ENCODE assay signal across 24 cellular contexts in genomic region chr6:128724738-128725137, GRCh38.
"Had no signal": no experiment of that assay in that cellular context is flagged by ENCODE, and none has a peak within 500 bp of the region (broad histone marks: within the 10 kb centered on the region; RNA-seq: fewer than 3 reads in every experiment).

No MANE protein-coding gene starts in this region.

- H3K9me3 ChIP-seq: SK-N-SH had no signal

- H3K27ac Mint-ChIP-seq: activated CD4-positive, alpha-beta memory T cell treated with anti-CD3 and anti-CD28 coated beads, Interleukin-2, amount 10 ng/mL, durations not matched to agents 7 days and 5 days; activated CD4-positive, alpha-beta T cell treated with anti-CD3 and anti-CD28 coated beads for 36 hours; activated naive CD4-positive, alpha-beta T cell treated with anti-CD3 and anti-CD28 coated beads for 36 hours; activated naive CD8-positive, alpha-beta T cell; activated T-helper 17 cell treated with anti-CD3 and anti-CD28 coated beads, Interleukin-2, amount 50 U/mL, for 72 hours; brain had no signal

- H3K9me2 ChIP-seq: SK-N-SH had no signal

- H3K4me2 ChIP-seq: PC-9, SK-N-SH had no signal

- H3K36me3 Mint-ChIP-seq: activated naive CD8-positive, alpha-beta T cell; brain had no signal

- H3K36me3 ChIP-seq: cardiac muscle cell had no signal

- H3K4me1 Mint-ChIP-seq: activated CD4-positive, alpha-beta memory T cell treated with anti-CD3 and anti-CD28 coated beads, Interleukin-2, amount 10 ng/mL, durations not matched to agents 7 days and 5 days; activated CD4-positive, alpha-beta T cell treated with anti-CD3 and anti-CD28 coated beads for 36 hours; activated T-helper 17 cell treated with anti-CD3 and anti-CD28 coated beads, Interleukin-2, amount 50 U/mL, for 72 hours; brain had no signal

- H3K4me3 ChIP-seq: cardiac muscle cell, PC-9 had no signal

- H3K9me3 Mint-ChIP-seq: activated CD4-positive, alpha-beta memory T cell treated with anti-CD3 and anti-CD28 coated beads, Interleukin-2, amount 10 ng/mL, durations not matched to agents 7 days and 5 days; activated naive CD4-positive, alpha-beta T cell treated with anti-CD3 and anti-CD28 coated beads for 36 hours; activated T-helper 17 cell treated with anti-CD3 and anti-CD28 coated beads, Interleukin-2, amount 50 U/mL, for 72 hours had no signal

- ATAC-seq: activated CD4-positive, alpha-beta T cell treated with anti-CD3 and anti-CD28 coated beads for 36 hours; activated T-helper 17 cell treated with anti-CD3 and anti-CD28 coated beads, Interleukin-2, amount 50 U/mL, for 72 hours had no signal

- H3K27ac ChIP-seq: cardiac muscle cell, PC-9, VCaP had no signal

- H3K9ac ChIP-seq: SK-N-SH had no signal

- H2AFZ ChIP-seq: PC-9 had no signal

- DNase-seq: activated CD4-positive, alpha-beta memory T cell treated with anti-CD3 and anti-CD28 coated beads, Interleukin-2, amount 10 ng/mL, durations not matched to agents 7 days and 5 days; activated CD4-positive, alpha-beta T cell treated with anti-CD3 and anti-CD28 coated beads for 36 hours; activated CD4-positive, alpha-beta T cell treated with anti-CD3 and anti-CD28 coated beads, Interleukin-2, amount 50 U/mL, for 1 hour; activated gamma-delta T cell; activated naive CD4-positive, alpha-beta T cell treated with anti-CD3 and anti-CD28 coated beads for 36 hours; activated T-cell treated with anti-CD3 and anti-CD28 coated beads for 4 hours; activated T-cell treated with anti-CD3 and anti-CD28 coated beads, Interleukin-2, amount 50 U/mL, for 48 hours; amygdala; Kasumi-1; KBM-7; NCI-H1048; NCI-H1930; NCI-H2171; NCI-H2227 treated with DMSO at 0.1 percent for 48 hours; NCI-H510A; NCI-H69; PC-9; SK-N-SH; T-helper 1 cell had no signal

- H3K27me3 ChIP-seq: cardiac muscle cell had no signal

- H3K4me3 Mint-ChIP-seq: activated CD4-positive, alpha-beta memory T cell treated with anti-CD3 and anti-CD28 coated beads, Interleukin-2, amount 10 ng/mL, durations not matched to agents 7 days and 5 days; activated CD4-positive, alpha-beta T cell treated with anti-CD3 and anti-CD28 coated beads for 36 hours; activated naive CD4-positive, alpha-beta T cell treated with anti-CD3 and anti-CD28 coated beads for 36 hours; activated naive CD8-positive, alpha-beta T cell; activated T-helper 17 cell treated with anti-CD3 and anti-CD28 coated beads, Interleukin-2, amount 50 U/mL, for 72 hours; brain had no signal
